In genomic region chr7:30245913-30246312, GRCh38 we compare ENCODE assay signal across 25 cellular contexts.
"Had no signal": no experiment of that assay in that cellular context is flagged by ENCODE, and none has a peak within 500 bp of the region (broad histone marks: within the 10 kb centered on the region; RNA-seq: fewer than 3 reads in every experiment).

No MANE protein-coding gene starts in this region.

- H3K4me3 Mint-ChIP-seq: naive thymus-derived CD8-positive, alpha-beta T cell; nephron; neural crest cell; stimulated activated naive B cell treated with anti-CD40 and anti-IgM and Interleukin-4, amounts not matched to agents 10 μg/mL and 1 μg/mL and 100 μg/mL, for 72 hours; type B pancreatic cell had no signal

- H3K4me1 ChIP-seq: psoas muscle, testis, uterus had no signal

- H3K9me3 ChIP-seq: lower lobe of right lung, neutrophil, psoas muscle, stomach, testis, tibial artery, uterus had no signal

- ATAC-seq: lower lobe of right lung; naive thymus-derived CD8-positive, alpha-beta T cell; sciatic nerve; stimulated activated naive B cell treated with anti-CD40 and anti-IgM and Interleukin-4, amounts not matched to agents 10 μg/mL and 1 μg/mL and 100 μg/mL, for 72 hours; stimulated activated naive CD8-positive, alpha-beta T cell treated with anti-CD3 and anti-CD28 coated beads, Interleukin-15, Interleukin-2, amounts not matched to agents 100 U/mL and 50 U/mL, for 24 hours had no signal

- DNase-seq: islet precursor cell; lower lobe of right lung; mammary epithelial cell; mesenchymal stem cell; naive thymus-derived CD8-positive, alpha-beta T cell; occipital lobe; psoas muscle; stimulated activated CD4-positive, alpha-beta T cell treated with anti-CD3 and anti-CD28 coated beads, Interleukin-12 subunit alpha, Interleukin-12 subunit beta, amount 100 ng/mL, for 4 hours; stimulated activated CD4-positive, alpha-beta T cell treated with anti-CD3 and anti-CD28 coated beads, Interleukin-15, amount 100 ng/mL, for 24 hours; stimulated activated CD4-positive, alpha-beta T cell treated with anti-CD3 and anti-CD28 coated beads, Interleukin-2, amount 100 ng/mL, for 24 hours; stimulated activated CD4-positive, alpha-beta T cell treated with anti-CD3 and anti-CD28 coated beads, Interleukin-4, amount 100 ng/mL, for 1 hour; stimulated activated naive B cell treated with anti-CD40 and anti-IgM and Interleukin-4, amounts not matched to agents 10 μg/mL and 1 μg/mL and 100 μg/mL, for 72 hours; stimulated activated naive CD8-positive, alpha-beta T cell treated with anti-CD3 and anti-CD28 coated beads, Interleukin-15, Interleukin-2, amounts not matched to agents 100 U/mL and 50 U/mL, for 24 hours; stomach; testis; tibial artery; uterus had no signal

- H3K36me3 Mint-ChIP-seq: naive thymus-derived CD8-positive, alpha-beta T cell; type B pancreatic cell had no signal

- H3K36me3 ChIP-seq: lower lobe of right lung, neutrophil, stomach, uterus had no signal

- H3K9me3 Mint-ChIP-seq: naive thymus-derived CD8-positive, alpha-beta T cell; neural crest cell; type B pancreatic cell had no signal

- H3K4me3 ChIP-seq: hepatocyte, lower lobe of right lung, psoas muscle, skin epidermis, stomach, testis, tibial artery, uterus had no signal

- H3K27ac ChIP-seq: hepatocyte, lower lobe of right lung, neutrophil, parathyroid adenoma, psoas muscle, skin epidermis, stomach, testis, tibial artery, uterus had no signal

- H3K27ac Mint-ChIP-seq: naive thymus-derived CD8-positive, alpha-beta T cell; nephron; stimulated activated naive B cell treated with anti-CD40 and anti-IgM and Interleukin-4, amounts not matched to agents 10 μg/mL and 1 μg/mL and 100 μg/mL, for 72 hours; type B pancreatic cell had no signal

- H3K27me3 ChIP-seq: hepatocyte, stomach, testis, tibial artery, uterus had no signal

- H3K9ac ChIP-seq: parathyroid adenoma had no signal
